In the genomic region with DNA sequence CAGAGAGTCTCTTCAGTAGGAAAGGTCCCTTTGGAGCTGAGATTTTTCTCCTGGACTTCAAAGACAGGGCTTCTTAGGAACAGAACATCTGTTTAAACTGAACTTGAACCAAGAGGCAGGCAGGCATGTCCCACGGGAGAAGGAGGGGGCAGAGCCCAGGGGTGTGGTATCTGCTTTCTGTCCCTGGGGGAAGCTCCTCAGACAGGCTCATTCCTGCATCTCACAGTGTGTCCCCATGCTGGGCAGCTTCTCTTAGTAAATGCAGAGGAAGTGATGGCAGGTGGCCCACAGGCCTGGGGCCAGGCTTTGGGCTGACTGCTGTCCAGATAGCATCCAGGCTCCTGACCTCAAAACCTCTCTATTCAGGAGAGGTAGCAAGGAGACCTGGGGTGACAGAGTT, we compare ENCODE assay signal across 14 cellular contexts. TPM values are rescaled to one million over a fixed set of nuclear protein-coding genes. Genes with fewer than 3 reads are reported as not detected.
DNase-seq lines count a peak whose midpoint lies in the region; ATAC-seq and TF ChIP-seq lines count a peak whose summit lies in the region.
"Had no signal": no experiment of that assay in that cellular context is flagged by ENCODE, and none has a peak within 500 bp of the region (broad histone marks: within the 10 kb centered on the region; RNA-seq: fewer than 3 reads in every experiment).

No MANE protein-coding gene starts in this region.

- no peak overlapping the region for H2AK5ac ChIP-seq in IMR-90 (ENCODE audit: low read depth, low read length)

- no TSS peak for BruUV-seq in IMR-90 (replicated peaks; lab: Mats Ljungman, UMichigan)

- POLR2A ChIA-PET in IMR-90 (lab: Charles Lee; ENCODE audit: unreplicated experiment) = no interaction called here
- POLR2A ChIA-PET in naive thymus-derived CD8-positive, alpha-beta T cell (lab: Charles Lee) = no interaction called here

- H3K79me1 ChIP-seq in IMR-90 (ENCODE audit: low read depth in 1 of 2, low read length in 2 of 2) = no peaks in the 10 kb centered on the region

- no peak for TF ChIP-seq POLR2A in IMR-90 (IDR thresholded peaks at IDR 0.05; ENCODE audit: low read depth, low read length)
- TF ChIP-seq POLR2A in transverse colon (IDR thresholded peaks at IDR 0.05) = no peak

- no peak overlapping the region for H2BK120ac ChIP-seq in IMR-90 (ENCODE audit: low read depth, low read length)

- H3K4me1 ChIP-seq in IMR-90 (ENCODE audit: control insufficient read depth, insufficient read depth, low read length) (peaks cover 4% of the 10 kb centered on the region; the same call in 1 of the 2 replicates), transverse colon (peaks cover 0 to 31% (median 14%) of the 10 kb centered on the region in 4 donors)

- CTCF ChIA-PET in IMR-90 (lab: Yijun Ruan, JAX) = interaction anchor here (0.8 to 1.6 kb wide), 2 partner anchors 16 to 34 kb away, joined by 3 to 5 read pairs; no protein-coding TSS in a partner anchor

- no peak overlapping the region for H3K56ac ChIP-seq in IMR-90 (ENCODE audit: extremely low read depth, insufficient read depth, low read length)

- H3K4me1 Mint-ChIP-seq in naive thymus-derived CD8-positive, alpha-beta T cell = peaks cover 0 to 15% (median 6%) of the 10 kb centered on the region in 4 donors
- H3K4me1 Mint-ChIP-seq: natural killer cell had no signal

- H4K5ac ChIP-seq in IMR-90 (ENCODE audit: low read depth, low read length) = no peak overlapping the region

- no peak for TF ChIP-seq EP300 in transverse colon (IDR thresholded peaks at IDR 0.05; ENCODE audit: low read depth)

- no peak overlapping the region for H3K18ac ChIP-seq in IMR-90 (ENCODE audit: low read depth, low read length)

- H3K4me2 ChIP-seq in IMR-90 (ENCODE audit: low read depth, low read length) = no peak overlapping the region

- H3K4me3 Mint-ChIP-seq in naive thymus-derived CD8-positive, alpha-beta T cell = no peak overlapping the region
- H3K4me3 Mint-ChIP-seq: natural killer cell had no signal

- H3K27me3 ChIP-seq in IMR-90 (ENCODE audit: control insufficient read depth, insufficient read depth, low read length) = peaks cover 12% of the 10 kb centered on the region; the same call in 1 of the 2 replicates
- H3K27me3 ChIP-seq in transverse colon = peaks cover 17% of the 10 kb centered on the region

- H4K20me1 ChIP-seq in IMR-90 (ENCODE audit: insufficient read depth, low read length) = no peaks in the 10 kb centered on the region

- H3K9me3 ChIP-seq in IMR-90 (ENCODE audit: control insufficient read depth, insufficient read depth, low read length) (no peaks in the 10 kb centered on the region), transverse colon (no peaks in the 10 kb centered on the region)
- H3K9me3 ChIP-seq: Caco-2 had no signal

- no peak overlapping the region for H3K23ac ChIP-seq in IMR-90 (ENCODE audit: low read depth, low read length)

- peaks cover 0 to 2% (median 0%) of the 10 kb centered on the region in 5 donors for H3K27me3 Mint-ChIP-seq in naive thymus-derived CD8-positive, alpha-beta T cell

- dilution Hi-C loops in IMR-90 (cut with HindIII; ENCODE audit: low sequenced_read_pairs, unreplicated experiment) = loop anchor here (25.0 kb wide), 1 partner anchor 113 kb away; no protein-coding TSS in a partner anchor

- intact Hi-C loops in IMR-90 (cut with micrococcal nuclease) (no loop called here), transverse colon (cut with DNase I; ENCODE audit: low total_unique reads) (no loop called here)

- TF ChIP-seq RAD21 in IMR-90 (IDR thresholded peaks at IDR 0.05; ENCODE audit: low read length) = no peak

- no peak overlapping the region for H3K27ac ChIP-seq in IMR-90 (ENCODE audit: insufficient read depth, low read length)
- H3K27ac ChIP-seq in transverse colon = peak overlapping the region; percentile 68 to 86 (median 77)

- no peak overlapping the region for H4K91ac ChIP-seq in IMR-90 (ENCODE audit: insufficient read depth, low read depth, low read length)

- peak; percentile 42 for ATAC-seq in IMR-90 (ENCODE audit: low read depth)
- no peak for ATAC-seq in left lobe of liver
- ATAC-seq in naive thymus-derived CD8-positive, alpha-beta T cell = no peak
- ATAC-seq: natural killer cell had no signal

- H3K36me3 ChIP-seq in IMR-90 (ENCODE audit: control insufficient read depth, insufficient read depth, low read length) (no peaks in the 10 kb centered on the region), transverse colon (no peaks in the 10 kb centered on the region)

- H2BK15ac ChIP-seq in IMR-90 (ENCODE audit: low read depth, low read length) = no peak overlapping the region

- no peaks in the 10 kb centered on the region for H3K9me3 Mint-ChIP-seq in naive thymus-derived CD8-positive, alpha-beta T cell
- H3K9me3 Mint-ChIP-seq: natural killer cell had no signal

- H2AFZ ChIP-seq in IMR-90 (replicated peaks; ENCODE audit: low read length, poor library complexity) = no peak overlapping the region

- no peak overlapping the region for H3K4ac ChIP-seq in IMR-90 (ENCODE audit: low read depth, low read length)

- H3K27ac Mint-ChIP-seq in naive thymus-derived CD8-positive, alpha-beta T cell = no peak overlapping the region
- H3K27ac Mint-ChIP-seq: natural killer cell had no signal

- TF ChIP-seq CTCF in IMR-90 (conservative IDR thresholded peaks at IDR 0.05; ENCODE audit: low read depth, low read length) (no peak), transverse colon (IDR thresholded peaks at IDR 0.05) (no peak), GM13977 (IDR thresholded peaks at IDR 0.05; ENCODE audit: extremely low read depth, insufficient read depth, missing control alignments) (no peak)

- H3K4me3 ChIP-seq in IMR-90 (ENCODE audit: insufficient read depth, low read depth, low read length) (no peak overlapping the region), transverse colon (no peak overlapping the region)

- H4K8ac ChIP-seq in IMR-90 (ENCODE audit: low read depth in 2 of 2, low read length in 2 of 2) = no peak overlapping the region

- H3K14ac ChIP-seq in IMR-90 (replicated peaks; ENCODE audit: low read depth, low read length) = no peak overlapping the region

- DNase-seq in IMR-90 (no peak), dermis blood vessel endothelial cell (peak; percentile 45), left lobe of liver (ENCODE audit: low spot score) (peak; percentile 35), transverse colon (peak; percentile 30), NOMO-1 treated with DMSO at 0.1 percent for 48 hours (lab: John Stamatoyannopoulos, UW; ENCODE audit: unreplicated experiment) (no peak), GM13977 (ENCODE audit: low spot score) (no peak)
- DNase-seq in stimulated activated CD4-positive, alpha-beta T cell treated with anti-CD3 and anti-CD28 coated beads, Interleukin-2, amount 100 ng/mL, for 24 hours = no peak
- DNase-seq in naive thymus-derived CD8-positive, alpha-beta T cell = no peak
- DNase-seq: activated CD8-positive, alpha-beta memory T cell treated with anti-CD3 and anti-CD28 coated beads, Interleukin-2, amount 50 U/mL, for 48 hours; HCEC 1CT; natural killer cell; NCI-H1694 treated with DMSO at 0.1 percent for 48 hours; stimulated activated CD4-positive, alpha-beta T cell treated with anti-CD3 and anti-CD28 coated beads, Interleukin-15, amount 100 ng/mL, for 24 hours had no signal

- no peak overlapping the region for H2AK9ac ChIP-seq in IMR-90 (replicated peaks; ENCODE audit: low read depth, low read length, poor library complexity)

- WGBS in IMR-90 (ENCODE audit: extremely low coverage in 2 of 2, insufficient read length in 1 of 2), 2 experiments = no CpG with 5 or more reads among the region's 1 CpG
- 15% methylated on average over 1 of the region's 1 CpG; no CpG with 5 or more reads in 1 of the 2 donors for WGBS in transverse colon (ENCODE audit: low coverage in 1 of 2), 2 donors

- no peak overlapping the region for H3K9ac ChIP-seq in IMR-90 (ENCODE audit: low read depth, low read length)

- peaks cover 0 to 6% (median 3%) of the 10 kb centered on the region in 3 donors for H3K36me3 Mint-ChIP-seq in naive thymus-derived CD8-positive, alpha-beta T cell
- H3K36me3 Mint-ChIP-seq: natural killer cell had no signal

- H2BK20ac ChIP-seq in IMR-90 (ENCODE audit: low read depth, low read length) = no peak overlapping the region

- no peaks in the 10 kb centered on the region for H3K9me1 ChIP-seq in IMR-90 (ENCODE audit: insufficient read depth, low read length)

- in situ Hi-C loops in IMR-90 (cut with MboI; ENCODE audit: low sequenced_read_pairs) = no loop called here
- in situ Hi-C loops in transverse colon (cut with MboI; ENCODE audit: low pct_ligation_motif_present in 1 of 4, low pct_unique_long_range_greater_than_20kb in 1 of 4, low sequenced_read_pairs in 3 of 4) = no loop called here
- in situ Hi-C loops in GM13977 (cut with MboI; ENCODE audit: low pct_unique_long_range_greater_than_20kb, low sequenced_read_pairs, unreplicated experiment) = no loop called here

- no peak overlapping the region for H2BK5ac ChIP-seq in IMR-90 (ENCODE audit: low read depth, low read length, poor library complexity, severe bottlenecking)

TF ChIP-seq in IMR-90, 13 proteins besides CTCF, POLR2A, EP300 and RAD21:
- TF ChIP-seq FOS (IDR thresholded peaks at IDR 0.05; ENCODE audit: low read depth, low read length) = no peak
- TF ChIP-seq MAFK (IDR thresholded peaks at IDR 0.05; ENCODE audit: low read depth, low read length) = no peak
TF ChIP-seq in IMR-90: peak in this region for 0.

RNA-seq across cellular contexts. Expression of a gene that starts 47.4 kb away (rescaled TPM):
- under 0.01 and 0.36 TPM in 2 replicates for total RNA-seq in IMR-90 (2012; rRNA removed)
- polyA plus RNA-seq in IMR-90 (2012; rRNA removed) = 0.85 and 1.1 TPM in 2 replicates
- 0.77 and 1.4 TPM in 2 replicates for polyA plus RNA-seq in IMR-90 (2012; cell fraction: cytosol; rRNA removed)
- 0.45 and 0.71 TPM in 2 replicates for polyA plus RNA-seq in IMR-90 (2012; cell fraction: nucleus; rRNA removed; ENCODE audit: low replicate concordance)
- total RNA-seq in dermis blood vessel endothelial cell = 48.3 and 74.5 TPM in 2 replicates
- 4.2 TPM for total RNA-seq in left lobe of liver
- total RNA-seq in transverse colon = 10 to 100 TPM in 1 of 4 donors, 1 to 10 TPM in 3; 2.6 to 28.9 (median 4.9) TPM
- 1 to 10 TPM; 1.3 to 1.5 TPM for total RNA-seq in naive thymus-derived CD8-positive, alpha-beta T cell
- 1 to 10 TPM in 2 of 3 donors, under 1 TPM in 1; 0.73 to 5.5 (median 4.1) TPM for polyA plus RNA-seq in naive thymus-derived CD8-positive, alpha-beta T cell

Comparison
In these comparisons a context has a peak if more than half of its experiments do, and no peak if none do; other contexts are left out.
1. DNase-seq: peak in dermis blood vessel endothelial cell (single experiment), left lobe of liver (single experiment) and transverse colon (single experiment); none in IMR-90 (single experiment), stimulated activated CD4-positive, alpha-beta T cell treated with anti-CD3 and anti-CD28 coated beads, Interleukin-2, amount 100 ng/mL, for 24 hours (0 of 2), naive thymus-derived CD8-positive, alpha-beta T cell (0 of 10), NOMO-1 treated with DMSO at 0.1 percent for 48 hours (single experiment) and GM13977 (single experiment).